ENCODE assay signal across 8 cellular contexts in the genomic region with DNA sequence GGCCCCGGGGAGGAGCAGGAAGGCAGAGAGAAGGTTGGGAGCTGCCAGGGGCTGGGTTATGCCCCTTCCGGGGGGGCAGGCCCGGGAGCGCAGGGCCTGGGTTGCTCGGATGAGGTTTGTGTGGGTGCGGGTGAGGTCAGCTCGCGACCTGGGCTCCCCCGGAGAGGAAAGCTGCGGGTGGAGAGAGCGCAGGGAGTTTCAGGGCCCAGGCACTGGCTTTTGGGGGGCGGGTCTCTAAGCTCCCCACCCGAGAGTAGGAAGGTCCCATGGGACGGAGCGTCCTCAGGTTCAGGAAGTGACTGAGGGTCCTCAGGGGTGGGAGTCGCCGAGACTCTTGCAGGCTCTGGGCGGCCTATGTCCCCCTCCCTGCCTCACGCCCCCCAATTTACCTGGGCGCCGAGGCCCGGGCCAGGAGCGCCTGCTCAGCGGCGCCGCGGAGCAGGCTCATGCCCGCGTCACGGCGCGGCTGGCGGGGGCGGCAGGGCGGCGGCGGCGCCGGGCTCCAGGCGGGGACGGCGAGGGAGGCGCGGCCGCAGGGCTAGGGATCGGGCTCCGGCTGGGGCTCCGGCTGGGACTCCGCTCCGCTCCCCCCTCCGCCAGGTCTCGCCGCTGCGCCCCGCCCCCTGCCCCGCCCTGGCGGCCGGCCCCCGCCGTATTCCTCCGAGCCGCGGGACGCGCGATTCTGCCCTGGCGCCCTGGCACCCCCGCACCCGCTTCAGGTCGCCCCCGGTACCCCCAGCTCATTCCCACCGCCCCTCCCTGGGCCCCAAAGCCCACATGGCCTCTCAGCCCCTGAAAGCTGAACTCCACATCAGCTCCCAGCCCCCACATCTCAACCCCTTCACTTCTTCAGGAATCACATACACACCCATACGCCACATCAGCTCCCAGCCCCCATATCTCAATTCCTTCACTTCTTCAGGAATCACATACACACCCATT. TPM values are rescaled to one million over a fixed set of nuclear protein-coding genes. Genes with fewer than 3 reads are reported as not detected.
A peak's percentile ranks its signal among the peaks of the same experiment; 100 is the strongest.
DNase-seq lines count a peak whose midpoint lies in the region; ATAC-seq and TF ChIP-seq lines count a peak whose summit lies in the region.

Gene DOK4, minus strand, starts transcription at position 578 of the 942 bp plus-strand sequence. CDS start 6,986 bp downstream, outside the sequence.

- H3K27me3 Mint-ChIP-seq in CD4-positive, alpha-beta memory T cell, result no peaks in the 10 kb centered on the region

- H3K4me1 ChIP-seq in CD4-positive, alpha-beta memory T cell (ENCODE audit: insufficient read depth, low read length), result peaks cover 17% of the 10 kb centered on the region
- H3K4me1 ChIP-seq in foreskin keratinocyte (peaks cover 6% of the 10 kb centered on the region), neuron (ENCODE audit: insufficient read depth, low read length) (peaks cover 10% of the 10 kb centered on the region)

- H3K27me3 ChIP-seq in CD4-positive, alpha-beta memory T cell (ENCODE audit: insufficient read depth, low read length), result no peaks in the 10 kb centered on the region
- H3K27me3 ChIP-seq in foreskin keratinocyte (no peaks in the 10 kb centered on the region), neuron (ENCODE audit: insufficient read depth, low read length) (peaks cover 15% of the 10 kb centered on the region)

- peak; percentile 65 to 72 (median 69) for DNase-seq in CD4-positive, alpha-beta memory T cell
- DNase-seq in HK-2 (ENCODE audit: unreplicated experiment) (peak; percentile 85), foreskin keratinocyte (no peak), stromal cell of bone marrow (ENCODE audit: low read depth) (peak; percentile 45)
- DNase-seq in activated gamma-delta T cell treated with anti-CD3 and anti-CD28 coated beads, Interleukin-2, amount 50 U/mL, for 16 hours (ENCODE audit: low read depth), result peak; percentile 65

- POLR2A ChIA-PET in CD4-positive, alpha-beta memory T cell (lab: Charles Lee; ENCODE audit: partially characterized antibody), result interaction anchor here (1.0 to 2.7 kb wide), 10 partner anchors 11 to 55 kb away, joined by 3 to 31 read pairs (median 4); partner anchors contain the start of genes CCDC102A, CIAPIN1, COQ9 and POLR2C

- peak within 1 kb of the TSS; percentile 34 for H2AFZ ChIP-seq in neuron (ENCODE audit: low read depth, low read length)

- 0 out of 2 replicates have a peak, but pooled peaks have one; percentile 31 for TF ChIP-seq POLR2A in Raji (IDR thresholded peaks at IDR 0.05; ENCODE audit: insufficient read depth, low read depth, low read length)

- no peak for TF ChIP-seq CTCF in foreskin keratinocyte (conservative IDR thresholded peaks at IDR 0.05)

- H3K27ac ChIP-seq in CD4-positive, alpha-beta memory T cell (ENCODE audit: low read depth, low read length), result peak within 1 kb of the TSS; percentile 36
- H3K27ac ChIP-seq in foreskin keratinocyte, result peak within 1 kb of the TSS; percentile 60

- no peaks in the 10 kb centered on the region for H3K36me3 Mint-ChIP-seq in CD4-positive, alpha-beta memory T cell

- H3K9me3 Mint-ChIP-seq in CD4-positive, alpha-beta memory T cell, result no peaks in the 10 kb centered on the region

- CTCF ChIA-PET in CD4-positive, alpha-beta memory T cell (lab: Charles Lee; ENCODE audit: partially characterized antibody), result interaction anchor here (1.5 to 4.0 kb wide), 4 partner anchors 12 to 51 kb away, joined by 7 to 22 read pairs (median 12); partner anchors contain the start of genes CCDC102A and POLR2C

- H3K4me3 ChIP-seq in CD4-positive, alpha-beta memory T cell (ENCODE audit: low read length in 2 of 2), result peak within 1 kb of the TSS in 1 of 2 donors; percentile 55
- H3K4me3 ChIP-seq in neuron (ENCODE audit: low read length), result peak within 1 kb of the TSS; percentile 39

- peak within 1 kb of the TSS; percentile 82 to 90 (median 86) for H3K4me3 Mint-ChIP-seq in CD4-positive, alpha-beta memory T cell

- no peaks in the 10 kb centered on the region for H3K36me3 ChIP-seq in CD4-positive, alpha-beta memory T cell (ENCODE audit: insufficient read depth, low read length)
- no peaks in the 10 kb centered on the region for H3K36me3 ChIP-seq in neuron (ENCODE audit: insufficient read depth, low read length)

- no peaks in the 10 kb centered on the region for H3K9me3 ChIP-seq in CD4-positive, alpha-beta memory T cell (ENCODE audit: control insufficient read depth in 1 of 2, low read length in 2 of 2)
- H3K9me3 ChIP-seq in neuron (ENCODE audit: low read length), result peaks cover 3% of the 10 kb centered on the region

- ATAC-seq in GM19438 (IDR thresholded peaks at IDR 0.05; ENCODE audit: low read depth, unreplicated experiment) (peak; percentile 92), foreskin keratinocyte (peak; percentile 95)

- H3K4me1 Mint-ChIP-seq in CD4-positive, alpha-beta memory T cell, result peaks cover 11 to 27% (median 21%) of the 10 kb centered on the region in 4 donors

- H3K27ac Mint-ChIP-seq in CD4-positive, alpha-beta memory T cell, result peak within 1 kb of the TSS in 5 of 7 donors; percentile 44 to 81 (median 77)

- intact Hi-C loops in CD4-positive, alpha-beta memory T cell (cut with micrococcal nuclease), result loop anchor here (1.0 kb wide), 3 partner anchors 10 to 50 kb away; partner anchors contain the start of genes CCDC102A, CIAPIN1 and COQ9

RNA-seq across cellular contexts. Expression of gene DOK4, which starts in this region (rescaled TPM):
- total RNA-seq in CD4-positive, alpha-beta memory T cell, result 1 to 10 TPM; 2.8 to 3.0 TPM
- polyA plus RNA-seq in CD4-positive, alpha-beta memory T cell, result 1 to 10 TPM; 1.7 to 2.7 TPM
- 12.8 and 15.8 TPM in 2 replicates for total RNA-seq in foreskin keratinocyte
- polyA plus RNA-seq in foreskin keratinocyte, result 10.4 and 13.8 TPM in 2 replicates

Comparison
In these comparisons a context has a peak if more than half of its experiments do, and no peak if none do; other contexts are left out.
1. DNase-seq: peak in CD4-positive, alpha-beta memory T cell (5 of 5), HK-2 (single experiment), activated gamma-delta T cell treated with anti-CD3 and anti-CD28 coated beads, Interleukin-2, amount 50 U/mL, for 16 hours (single experiment) and stromal cell of bone marrow (single experiment); none in foreskin keratinocyte (0 of 2).